ENCODE assay signal across 9 cellular contexts in the genomic region with DNA sequence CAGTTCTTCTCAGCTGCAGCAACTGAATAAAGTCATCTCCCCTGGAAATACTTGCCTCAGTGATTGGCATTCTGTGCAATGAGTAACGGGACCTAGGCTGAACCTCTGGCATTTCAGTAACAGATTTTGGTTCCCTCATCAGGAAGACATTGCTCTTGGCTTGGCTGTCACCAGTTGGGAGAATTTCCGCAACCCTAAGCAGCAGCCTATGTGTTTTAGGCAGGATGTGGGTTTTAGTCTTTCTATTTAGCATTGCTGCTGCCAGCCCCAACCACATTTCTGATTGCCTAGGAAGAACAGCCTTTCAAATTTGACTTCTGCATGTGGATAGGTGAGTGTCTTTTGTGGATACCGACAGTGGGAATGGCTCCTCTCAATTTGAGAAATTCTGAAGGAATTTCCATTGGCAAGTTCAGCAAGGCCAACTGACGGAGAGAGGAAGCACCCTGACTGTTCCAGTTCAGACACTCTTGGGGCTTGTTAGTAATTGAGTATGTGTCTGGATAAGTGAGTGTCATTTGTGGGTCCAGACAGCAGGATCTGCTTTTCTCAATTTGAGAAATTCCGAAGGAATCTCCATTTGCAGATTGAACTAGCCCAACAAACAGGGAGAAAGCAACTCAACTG. TPM values are rescaled to one million over a fixed set of nuclear protein-coding genes. Genes with fewer than 3 reads are reported as not detected.
DNase-seq lines count a peak whose midpoint lies in the region; ATAC-seq and TF ChIP-seq lines count a peak whose summit lies in the region.
"Had no signal": no experiment of that assay in that cellular context is flagged by ENCODE, and none has a peak within 500 bp of the region (broad histone marks: within the 10 kb centered on the region; RNA-seq: fewer than 3 reads in every experiment).

No MANE protein-coding gene starts in this region.

- dilution Hi-C loops in mammary epithelial cell (cut with HindIII; ENCODE audit: low sequenced_read_pairs), result no loop called here

- peak overlapping the region; percentile 73 for H3K27ac Mint-ChIP-seq in activated CD8-positive, alpha-beta memory T cell treated with anti-CD3 and anti-CD28 coated beads, Interleukin-2, amount 10 ng/mL, durations not matched to agents 7 days and 5 days
- peak overlapping the region; percentile 73 to 82 for H3K27ac Mint-ChIP-seq in natural killer cell treated with Interleukin-12 subunit alpha and Interleukin-12 subunit beta and Interleukin-15 and Interleukin-18, amount 100 ng/mL, for 72 hours

- H3K4me2 ChIP-seq in mammary epithelial cell (ENCODE audit: insufficient read depth, low read depth, low read length), result no peak overlapping the region

- H3K4me3 ChIP-seq in uterus, result no peak overlapping the region
- H3K4me3 ChIP-seq in mammary epithelial cell (replicated peaks in 1 of 3; ENCODE audit: insufficient read depth in 1 of 3, low read depth in 2 of 3, low read length in 3 of 3), result no peak overlapping the region
- H3K4me3 ChIP-seq: K562 had no signal

- no peak overlapping the region for H2AFZ ChIP-seq in mammary epithelial cell (ENCODE audit: low read depth, low read length)

- 76% methylated on average over 5 of the region's 5 CpGs for WGBS in mammary epithelial cell (ENCODE audit: low coverage, missing lambda C conversion rate)

- H3K27ac ChIP-seq in uterus (no peak overlapping the region), mammary epithelial cell (ENCODE audit: insufficient read depth, low read depth, low read length) (no peak overlapping the region)

- H3K79me2 ChIP-seq in mammary epithelial cell (ENCODE audit: insufficient read depth, low read length), result no peaks in the 10 kb centered on the region

- H3K9ac ChIP-seq in mammary epithelial cell (ENCODE audit: insufficient read depth, low read length), result no peak overlapping the region

- H3K4me3 Mint-ChIP-seq in activated CD8-positive, alpha-beta memory T cell treated with anti-CD3 and anti-CD28 coated beads, Interleukin-2, amount 10 ng/mL, durations not matched to agents 7 days and 5 days, result peak overlapping the region; percentile 48
- peak overlapping the region; percentile 96 for H3K4me3 Mint-ChIP-seq in natural killer cell treated with Interleukin-12 subunit alpha and Interleukin-12 subunit beta and Interleukin-15 and Interleukin-18, amount 100 ng/mL, for 72 hours

- in situ Hi-C loops in mammary epithelial cell (cut with MboI; ENCODE audit: low sequenced_read_pairs in 2 of 2), result no loop called here

- no peak for TF ChIP-seq CTCF in uterus (IDR thresholded peaks at IDR 0.05)
- TF ChIP-seq CTCF in mammary epithelial cell (conservative IDR thresholded peaks at IDR 0.05 in 1 of 2, IDR thresholded peaks at IDR 0.05 in 1 of 2; ENCODE audit: extremely low read depth in 1 of 2, insufficient read depth in 1 of 2, low read depth in 1 of 2, low read length in 2 of 2), result no peak

- no peaks in the 10 kb centered on the region for H4K20me1 ChIP-seq in mammary epithelial cell (ENCODE audit: insufficient read depth, low read length)

- ATAC-seq in HG03460 (IDR thresholded peaks at IDR 0.05; ENCODE audit: unreplicated experiment) (peak; percentile 44), GM21723 (IDR thresholded peaks at IDR 0.05; ENCODE audit: unreplicated experiment) (no peak)
- peak; percentile 77 for ATAC-seq in activated CD8-positive, alpha-beta memory T cell treated with anti-CD3 and anti-CD28 coated beads, Interleukin-2, amount 10 ng/mL, durations not matched to agents 7 days and 5 days
- ATAC-seq in natural killer cell treated with Interleukin-12 subunit alpha and Interleukin-12 subunit beta and Interleukin-15 and Interleukin-18, amount 100 ng/mL, for 72 hours, result peak; percentile 84 to 85
- ATAC-seq: K562 had no signal

- DNase-seq in GDM1 (lab: John Stamatoyannopoulos, UW) (peak; percentile 50), uterus (no peak), mammary epithelial cell (no peak), mucosa of gallbladder (ENCODE audit: low spot score) (no peak)
- peak; percentile 77 for DNase-seq in activated CD8-positive, alpha-beta memory T cell treated with anti-CD3 and anti-CD28 coated beads, Interleukin-2, amount 10 ng/mL, durations not matched to agents 7 days and 5 days
- DNase-seq in natural killer cell treated with Interleukin-12 subunit alpha and Interleukin-12 subunit beta and Interleukin-15 and Interleukin-18, amount 100 ng/mL, for 72 hours (ENCODE audit: low spot score), result peak; percentile 72

- H3K36me3 ChIP-seq in uterus, result no peaks in the 10 kb centered on the region
- H3K36me3 ChIP-seq in mammary epithelial cell (ENCODE audit: insufficient read depth, low read length), result no peaks in the 10 kb centered on the region

- TF ChIP-seq POLR2A in uterus (IDR thresholded peaks at IDR 0.05), result no peak

- peaks cover 52% of the 10 kb centered on the region for H3K4me1 Mint-ChIP-seq in activated CD8-positive, alpha-beta memory T cell treated with anti-CD3 and anti-CD28 coated beads, Interleukin-2, amount 10 ng/mL, durations not matched to agents 7 days and 5 days
- H3K4me1 Mint-ChIP-seq in natural killer cell treated with Interleukin-12 subunit alpha and Interleukin-12 subunit beta and Interleukin-15 and Interleukin-18, amount 100 ng/mL, for 72 hours (ENCODE audit: low read depth in 2 of 2), result peaks cover 35 to 49% of the 10 kb centered on the region in 2 donors

- CTCF ChIA-PET in activated CD8-positive, alpha-beta memory T cell treated with anti-CD3 and anti-CD28 coated beads, Interleukin-2, amount 10 ng/mL, durations not matched to agents 7 days and 5 days (lab: Charles Lee), result no interaction called here
- CTCF ChIA-PET in mammary epithelial cell (lab: Charles Lee; ENCODE audit: low non-redundant PET), result no interaction called here

- H3K36me3 Mint-ChIP-seq in activated CD8-positive, alpha-beta memory T cell treated with anti-CD3 and anti-CD28 coated beads, Interleukin-2, amount 10 ng/mL, durations not matched to agents 7 days and 5 days, result peaks cover 5% of the 10 kb centered on the region
- no peaks in the 10 kb centered on the region for H3K36me3 Mint-ChIP-seq in natural killer cell treated with Interleukin-12 subunit alpha and Interleukin-12 subunit beta and Interleukin-15 and Interleukin-18, amount 100 ng/mL, for 72 hours

- H3K9me3 ChIP-seq in uterus, result no peaks in the 10 kb centered on the region
- H3K9me3 ChIP-seq in mammary epithelial cell (replicated peaks; ENCODE audit: insufficient read depth, low read length), result no peaks in the 10 kb centered on the region

- H3K27me3 ChIP-seq in uterus (no peaks in the 10 kb centered on the region), mammary epithelial cell (ENCODE audit: insufficient read depth, low read length) (peaks cover 3% of the 10 kb centered on the region)

- intact Hi-C loops in uterus (cut with DNase I; ENCODE audit: low total_unique reads), result no loop called here
- intact Hi-C loops in mammary epithelial cell (cut with micrococcal nuclease), result no loop called here

- BruUV-seq in mammary epithelial cell (replicated peaks; lab: Mats Ljungman, UMichigan), result no TSS peak

- H3K27me3 Mint-ChIP-seq in activated CD8-positive, alpha-beta memory T cell treated with anti-CD3 and anti-CD28 coated beads, Interleukin-2, amount 10 ng/mL, durations not matched to agents 7 days and 5 days, result no peaks in the 10 kb centered on the region
- no peaks in the 10 kb centered on the region for H3K27me3 Mint-ChIP-seq in natural killer cell treated with Interleukin-12 subunit alpha and Interleukin-12 subunit beta and Interleukin-15 and Interleukin-18, amount 100 ng/mL, for 72 hours

- H3K9me3 Mint-ChIP-seq in activated CD8-positive, alpha-beta memory T cell treated with anti-CD3 and anti-CD28 coated beads, Interleukin-2, amount 10 ng/mL, durations not matched to agents 7 days and 5 days (ENCODE audit: low read depth), result no peaks in the 10 kb centered on the region
- peaks cover 3% of the 10 kb centered on the region for H3K9me3 Mint-ChIP-seq in natural killer cell treated with Interleukin-12 subunit alpha and Interleukin-12 subunit beta and Interleukin-15 and Interleukin-18, amount 100 ng/mL, for 72 hours

- H3K4me1 ChIP-seq in uterus (no peaks in the 10 kb centered on the region), mammary epithelial cell (ENCODE audit: insufficient read depth, low read length) (no peaks in the 10 kb centered on the region)

RNA-seq across cellular contexts. Expression of gene CLEC2A, which starts 19.0 kb away (rescaled TPM):
- not detected for total RNA-seq in activated CD8-positive, alpha-beta memory T cell treated with anti-CD3 and anti-CD28 coated beads, Interleukin-2, amount 10 ng/mL, durations not matched to agents 7 days and 5 days
- not detected for total RNA-seq in natural killer cell treated with Interleukin-12 subunit alpha and Interleukin-12 subunit beta and Interleukin-15 and Interleukin-18, amount 100 ng/mL, for 72 hours
- total RNA-seq in uterus (not detected), mammary epithelial cell (not detected), mucosa of gallbladder (not detected)
- not detected for polyA plus RNA-seq in mammary epithelial cell
- not detected for polyA minus RNA-seq in mammary epithelial cell
- total RNA-seq: K562 had no signal
- polyA plus RNA-seq: K562 had no signal

RNA-seq across cellular contexts. Expression of gene CLEC12A, which starts 20.1 kb away (rescaled TPM):
- total RNA-seq in activated CD8-positive, alpha-beta memory T cell treated with anti-CD3 and anti-CD28 coated beads, Interleukin-2, amount 10 ng/mL, durations not matched to agents 7 days and 5 days, result 1 to 10 TPM in 1 of 2 experiments, under 1 TPM in 1; 0.40 to 1.6 TPM
- 1 to 10 TPM; 2.0 to 4.8 TPM for total RNA-seq in natural killer cell treated with Interleukin-12 subunit alpha and Interleukin-12 subunit beta and Interleukin-15 and Interleukin-18, amount 100 ng/mL, for 72 hours
- 1 to 10 TPM in 1 of 4 donors, under 1 TPM in 1, not detected in 2; 0.41 to 1.6 TPM for total RNA-seq in uterus
- not detected for total RNA-seq in mammary epithelial cell
- not detected for polyA plus RNA-seq in mammary epithelial cell
- polyA minus RNA-seq in mammary epithelial cell, result not detected
- total RNA-seq in mucosa of gallbladder, result 3.5 TPM
- total RNA-seq: K562 had no signal
- polyA plus RNA-seq: K562 had no signal

RNA-seq across cellular contexts. Expression of gene CLEC1B, which starts 47.8 kb away (rescaled TPM):
- total RNA-seq in activated CD8-positive, alpha-beta memory T cell treated with anti-CD3 and anti-CD28 coated beads, Interleukin-2, amount 10 ng/mL, durations not matched to agents 7 days and 5 days, result not detected
- not detected for total RNA-seq in natural killer cell treated with Interleukin-12 subunit alpha and Interleukin-12 subunit beta and Interleukin-15 and Interleukin-18, amount 100 ng/mL, for 72 hours
- total RNA-seq in uterus, result under 1 TPM in 1 of 4 donors, not detected in 3; 0.35 TPM
- total RNA-seq in mammary epithelial cell, result not detected
- not detected for polyA plus RNA-seq in mammary epithelial cell
- polyA minus RNA-seq in mammary epithelial cell, result not detected
- not detected for total RNA-seq in mucosa of gallbladder
- total RNA-seq: K562 had no signal
- polyA plus RNA-seq: K562 had no signal

RNA-seq across cellular contexts. Expression of gene CLEC12B, which starts 59.3 kb away (rescaled TPM):
- total RNA-seq in activated CD8-positive, alpha-beta memory T cell treated with anti-CD3 and anti-CD28 coated beads, Interleukin-2, amount 10 ng/mL, durations not matched to agents 7 days and 5 days, result not detected
- total RNA-seq in natural killer cell treated with Interleukin-12 subunit alpha and Interleukin-12 subunit beta and Interleukin-15 and Interleukin-18, amount 100 ng/mL, for 72 hours, result under 1 TPM in 1 of 2 donors, not detected in 1; 0.57 TPM
- not detected for total RNA-seq in uterus
- not detected for total RNA-seq in mammary epithelial cell
- polyA plus RNA-seq in mammary epithelial cell, result not detected
- polyA minus RNA-seq in mammary epithelial cell, result not detected
- total RNA-seq in mucosa of gallbladder, result not detected
- total RNA-seq: K562 had no signal
- polyA plus RNA-seq: K562 had no signal

Comparison
In these comparisons a context has a peak if more than half of its experiments do, and no peak if none do; other contexts are left out.
1. DNase-seq: peak in GDM1 (single experiment), activated CD8-positive, alpha-beta memory T cell treated with anti-CD3 and anti-CD28 coated beads, Interleukin-2, amount 10 ng/mL, durations not matched to agents 7 days and 5 days (single experiment) and natural killer cell treated with Interleukin-12 subunit alpha and Interleukin-12 subunit beta and Interleukin-15 and Interleukin-18, amount 100 ng/mL, for 72 hours (single experiment); none in uterus (0 of 2), mammary epithelial cell (single experiment) and mucosa of gallbladder (single experiment).